ENCODE assay signal across 1 cellular context in genomic region chr20:37845878-37846277, GRCh38.
TF ChIP-seq lines count a peak whose summit lies in the region.

No MANE protein-coding gene starts in this region.

TF ChIP-seq in H1, 55 proteins besides CTCF, POLR2A, EP300 and RAD21:
- TF ChIP-seq KDM4A (IDR thresholded peaks at IDR 0.05; ENCODE audit: low read depth, low read length, severe bottlenecking) (no peak), TCF12 (IDR thresholded peaks at IDR 0.05; ENCODE audit: low read depth, low read length) (no peak), SIRT6 (IDR thresholded peaks at IDR 0.05; ENCODE audit: low read length) (no peak), BCL11A (IDR thresholded peaks at IDR 0.05; ENCODE audit: low read depth in 2 of 2, low read length in 2 of 2) (no peak), TAF7 (optimal IDR thresholded peaks at IDR 0.05; ENCODE audit: borderline replicate concordance, low read depth, low read length) (no peak), HDAC2 (IDR thresholded peaks at IDR 0.05; ENCODE audit: borderline replicate concordance in 1 of 2, low read depth in 2 of 2, low read length in 2 of 2) (no peak), E2F6 (IDR thresholded peaks at IDR 0.05) (no peak), KDM5A (IDR thresholded peaks at IDR 0.05; ENCODE audit: low read length) (no peak), CBX5 (IDR thresholded peaks at IDR 0.05; ENCODE audit: low read depth, low read length) (no peak), CHD2 (IDR thresholded peaks at IDR 0.05; ENCODE audit: low read length) (no peak), PHF8 (conservative IDR thresholded peaks at IDR 0.05; ENCODE audit: low read depth, low read length) (no peak), POU5F1 (IDR thresholded peaks at IDR 0.05; ENCODE audit: low read depth, low read length) (no peak), BRCA1 (IDR thresholded peaks at IDR 0.05; ENCODE audit: low read depth, low read length) (no peak), USF2 (IDR thresholded peaks at IDR 0.05; ENCODE audit: low read length) (no peak), SIN3A (conservative IDR thresholded peaks at IDR 0.05 in 1 of 2, IDR thresholded peaks at IDR 0.05 in 1 of 2; ENCODE audit: low read depth in 1 of 2, low read length in 2 of 2) (no peak), NANOG (IDR thresholded peaks at IDR 0.05; ENCODE audit: insufficient read depth, low read depth, low read length, poor library complexity, severe bottlenecking) (no peak), MAX (IDR thresholded peaks at IDR 0.05) (no peak), RFX5 (IDR thresholded peaks at IDR 0.05; ENCODE audit: borderline replicate concordance, low read depth, low read length) (no peak), EZH2 (IDR thresholded peaks at IDR 0.05; ENCODE audit: low read depth, low read length, severe bottlenecking) (no peak)
